Comparison of ENCODE assay signal across 12 cellular contexts in genomic region chr3:158718490-158719170, GRCh38. TPM values are rescaled to one million over a fixed set of nuclear protein-coding genes. Genes with fewer than 3 reads are reported as not detected.
A peak's percentile ranks its signal among the peaks of the same experiment; 100 is the strongest.
DNase-seq lines count a peak whose midpoint lies in the region; ATAC-seq and TF ChIP-seq lines count a peak whose summit lies in the region.
"Had no signal": no experiment of that assay in that cellular context is flagged by ENCODE, and none has a peak within 500 bp of the region (broad histone marks: within the 10 kb centered on the region; RNA-seq: fewer than 3 reads in every experiment).

No MANE protein-coding gene starts in this region.

- no peak overlapping the region for H2AFZ ChIP-seq in HCT116 (ENCODE audit: low read depth, low read length, poor library complexity, severe bottlenecking)

- H3K4me3 ChIP-seq in HCT116 (replicated peaks in 1 of 2; ENCODE audit: low read depth in 1 of 2, low read length in 2 of 2) (no peak overlapping the region), fibroblast of the aortic adventitia (ENCODE audit: low read depth, low read length) (no peak overlapping the region)
- H3K4me3 ChIP-seq: lung, psoas muscle had no signal

- peaks cover 35 to 46% of the 10 kb centered on the region in 2 experiments for H3K4me1 ChIP-seq in HCT116 (ENCODE audit: control insufficient read depth in 1 of 2, insufficient read depth in 2 of 2, low read length in 2 of 2)
- H3K4me1 ChIP-seq: psoas muscle had no signal

- TF ChIP-seq POLR2A in HCT116 (IDR thresholded peaks at IDR 0.05; ENCODE audit: borderline replicate concordance, extremely low read depth, insufficient read depth, insufficient read length): no peak

- no peak for TF ChIP-seq CTCF in HCT116 (IDR thresholded peaks at IDR 0.05 in 2 of 3, conservative IDR thresholded peaks at IDR 0.05 in 1 of 3; ENCODE audit: borderline replicate concordance in 1 of 3, insufficient read depth in 1 of 3, low read depth in 2 of 3, low read length in 2 of 3)
- no peak for TF ChIP-seq CTCF in fibroblast of the aortic adventitia (IDR thresholded peaks at IDR 0.05; ENCODE audit: insufficient read depth, low read length)

- peak; percentile 86 for ATAC-seq in HCT116
- no peak for ATAC-seq in stimulated activated effector memory CD8-positive, alpha-beta T cell treated with anti-CD3 and anti-CD28 coated beads, Interleukin-12 subunit alpha, Interleukin-12 subunit beta, amount 100 ng/mL, for 72 hours

- POLR2A ChIA-PET in HCT116 (lab: Charles Lee): interaction anchor here (1.4 kb wide), 1 partner anchor 9 kb away, joined by 4 read pairs; no protein-coding TSS in a partner anchor

- H3K4me1 Mint-ChIP-seq in stimulated activated effector memory CD8-positive, alpha-beta T cell treated with anti-CD3 and anti-CD28 coated beads, Interleukin-12 subunit alpha, Interleukin-12 subunit beta, amount 100 ng/mL, for 72 hours: peaks cover 36% of the 10 kb centered on the region

- H3K9ac ChIP-seq in HCT116 (ENCODE audit: low read length): no peak overlapping the region; the same call in 1 of the 2 replicates

- intact Hi-C loops in HCT116 (cut with micrococcal nuclease): no loop called here

- CTCF ChIA-PET in HCT116 (lab: Charles Lee): interaction anchor here (1.0 to 1.2 kb wide), 2 partner anchors 9 to 11 kb away, joined by 4 to 5 read pairs; no protein-coding TSS in a partner anchor

- no peak overlapping the region for H3K4me3 Mint-ChIP-seq in stimulated activated effector memory CD8-positive, alpha-beta T cell treated with anti-CD3 and anti-CD28 coated beads, Interleukin-12 subunit alpha, Interleukin-12 subunit beta, amount 100 ng/mL, for 72 hours
- H3K4me3 Mint-ChIP-seq: activated CD4-positive, alpha-beta T cell treated with anti-CD3 and anti-CD28 coated beads, Interleukin-2, amount 10 ng/mL, durations not matched to agents 24 days and 14 days had no signal

- no peak for TF ChIP-seq RAD21 in HCT116 (IDR thresholded peaks at IDR 0.05; ENCODE audit: low read depth)

- H3K4me2 ChIP-seq in HCT116 (ENCODE audit: low read length): peak overlapping the region; percentile 39

- H4K20me1 ChIP-seq in HCT116 (ENCODE audit: insufficient read depth): peaks cover 4% of the 10 kb centered on the region; the same call in 1 of the 2 replicates

- no TSS peak for BruUV-seq in HCT116 (replicated peaks; lab: Mats Ljungman, UMichigan)

- RAD21 ChIA-PET in HCT116 (lab: Charles Lee; ENCODE audit: low non-redundant PET in 1 of 2, low total read pairs in 2 of 2, uncharacterized antibody in 2 of 2, unreplicated experiment in 2 of 2): no interaction called here

- no peaks in the 10 kb centered on the region for H3K79me2 ChIP-seq in HCT116 (ENCODE audit: insufficient read depth, low read length)

- no peak overlapping the region; the same call in 1 of the 2 replicates for H3K27ac ChIP-seq in HCT116 (ENCODE audit: low read depth, low read length)
- H3K27ac ChIP-seq: psoas muscle had no signal

- peak; percentile 73 for DNase-seq in HCT116 (ENCODE audit: low read depth, low spot score)
- DNase-seq in T1000 (lab: John Stamatoyannopoulos, UW): peak; percentile 67
- peak; percentile 92 for DNase-seq in fibroblast of the aortic adventitia (ENCODE audit: low read depth)
- no peak for DNase-seq in stimulated activated effector memory CD8-positive, alpha-beta T cell treated with anti-CD3 and anti-CD28 coated beads, Interleukin-12 subunit alpha, Interleukin-12 subunit beta, amount 100 ng/mL, for 72 hours (ENCODE audit: low spot score in 2 of 2)
- DNase-seq in DMS53 (lab: John Stamatoyannopoulos, UW): no peak
- no peak for DNase-seq in anterior cingulate cortex (lab: John Stamatoyannopoulos, UW)
- DNase-seq in cortex of kidney (lab: John Stamatoyannopoulos, UW): no peak
- DNase-seq: activated CD4-positive, alpha-beta T cell treated with anti-CD3 and anti-CD28 coated beads, Interleukin-2, amount 10 ng/mL, durations not matched to agents 24 days and 14 days; activated naive CD4-positive, alpha-beta T cell; psoas muscle; SHP77 treated with DMSO at 0.1 percent for 48 hours had no signal

- H3K9me3 Mint-ChIP-seq in stimulated activated effector memory CD8-positive, alpha-beta T cell treated with anti-CD3 and anti-CD28 coated beads, Interleukin-12 subunit alpha, Interleukin-12 subunit beta, amount 100 ng/mL, for 72 hours: no peaks in the 10 kb centered on the region
- H3K9me3 Mint-ChIP-seq: activated CD4-positive, alpha-beta T cell treated with anti-CD3 and anti-CD28 coated beads, Interleukin-2, amount 10 ng/mL, durations not matched to agents 24 days and 14 days had no signal

- peaks cover 0 to 6% of the 10 kb centered on the region in 2 experiments; a peak in 1 of 4 replicates for H3K36me3 ChIP-seq in HCT116 (ENCODE audit: control insufficient read depth in 1 of 2, insufficient read depth in 2 of 2, low read length in 2 of 2)

- H3K27me3 ChIP-seq in HCT116 (ENCODE audit: insufficient read depth, low read length): no peaks in the 10 kb centered on the region

- H3K9me3 ChIP-seq in HCT116 (ENCODE audit: control insufficient read depth in 1 of 2, insufficient read depth in 1 of 2, low read depth in 1 of 2, low read length in 2 of 2): no peaks in the 10 kb centered on the region
- H3K9me3 ChIP-seq: psoas muscle had no signal

- peak overlapping the region; percentile 26 for H3K27ac Mint-ChIP-seq in stimulated activated effector memory CD8-positive, alpha-beta T cell treated with anti-CD3 and anti-CD28 coated beads, Interleukin-12 subunit alpha, Interleukin-12 subunit beta, amount 100 ng/mL, for 72 hours
- H3K27ac Mint-ChIP-seq: activated CD4-positive, alpha-beta T cell treated with anti-CD3 and anti-CD28 coated beads, Interleukin-2, amount 10 ng/mL, durations not matched to agents 24 days and 14 days had no signal

- H3K9me2 ChIP-seq in HCT116 (ENCODE audit: insufficient read depth): no peaks in the 10 kb centered on the region

- H3K36me3 Mint-ChIP-seq in stimulated activated effector memory CD8-positive, alpha-beta T cell treated with anti-CD3 and anti-CD28 coated beads, Interleukin-12 subunit alpha, Interleukin-12 subunit beta, amount 100 ng/mL, for 72 hours: peaks cover 10% of the 10 kb centered on the region

TF ChIP-seq in HCT116, 20 proteins besides CTCF, POLR2A, EP300 and RAD21 (continues in another document):
- TF ChIP-seq SIN3A (IDR thresholded peaks at IDR 0.05; ENCODE audit: low read depth) (0 out of 2 replicates have a peak, but pooled peaks have one; percentile 26), CBX3 (IDR thresholded peaks at IDR 0.05; ENCODE audit: low read depth) (peak; percentile 34; the same call in 1 of the 2 replicates), EGR1 (IDR thresholded peaks at IDR 0.05; ENCODE audit: low read depth) (no peak), POLR2AphosphoS5 (IDR thresholded peaks at IDR 0.05; ENCODE audit: low read depth, low read length) (no peak), ZNF274 (IDR thresholded peaks at IDR 0.05; ENCODE audit: low read depth, low read length) (no peak), EZH2phosphoT487 (IDR thresholded peaks at IDR 0.05; ENCODE audit: borderline replicate concordance) (no peak), TCF7L2 (IDR thresholded peaks at IDR 0.05; ENCODE audit: borderline replicate concordance, extremely low read depth, insufficient read depth, insufficient read length) (no peak), CEBPB (IDR thresholded peaks at IDR 0.05; ENCODE audit: low read depth) (peak; percentile 44; the same call in 1 of the 2 replicates), JUND (IDR thresholded peaks at IDR 0.05) (peak; percentile 60), EZH2 (IDR thresholded peaks at IDR 0.05) (no peak), FOSL1 (IDR thresholded peaks at IDR 0.05; ENCODE audit: low read depth) (peak; percentile 36; the same call in 1 of the 2 replicates), SP1 (IDR thresholded peaks at IDR 0.05; ENCODE audit: low read depth) (peak; percentile 44; the same call in 1 of the 2 replicates), YY1 (IDR thresholded peaks at IDR 0.05; ENCODE audit: extremely low read depth, insufficient replicate concordance, low read depth, low read length) (peak; percentile 23), REST (IDR thresholded peaks at IDR 0.05; ENCODE audit: low read depth) (no peak)
- TF ChIP-seq, protein P1, sequence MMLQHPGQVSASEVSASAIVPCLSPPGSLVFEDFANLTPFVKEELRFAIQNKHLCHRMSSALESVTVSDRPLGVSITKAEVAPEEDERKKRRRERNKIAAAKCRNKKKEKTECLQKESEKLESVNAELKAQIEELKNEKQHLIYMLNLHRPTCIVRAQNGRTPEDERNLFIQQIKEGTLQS (IDR thresholded peaks at IDR 0.05): no peak
- TF ChIP-seq, protein P2, sequence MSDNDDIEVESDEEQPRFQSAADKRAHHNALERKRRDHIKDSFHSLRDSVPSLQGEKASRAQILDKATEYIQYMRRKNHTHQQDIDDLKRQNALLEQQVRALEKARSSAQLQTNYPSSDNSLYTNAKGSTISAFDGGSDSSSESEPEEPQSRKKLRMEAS (IDR thresholded peaks at IDR 0.05): no peak

RNA-seq across cellular contexts. Expression of gene RARRES1, which starts 13.6 kb away (rescaled TPM):
- total RNA-seq in HCT116 (2021; ENCODE audit: unreplicated experiment) (0.20 TPM), fibroblast of the aortic adventitia (ENCODE audit: low replicate concordance) (39.3 and 47.8 TPM in 2 replicates)
- polyA plus RNA-seq in HCT116 (2012): not detected in 2 replicates
- total RNA-seq: activated CD4-positive, alpha-beta T cell treated with anti-CD3 and anti-CD28 coated beads, Interleukin-2, amount 10 ng/mL, durations not matched to agents 24 days and 14 days had no signal

RNA-seq across cellular contexts. Expression of gene LXN, which starts 46.2 kb away (rescaled TPM):
- total RNA-seq in HCT116 (2021; ENCODE audit: unreplicated experiment) (not detected), fibroblast of the aortic adventitia (ENCODE audit: low replicate concordance) (115 and 152 TPM in 2 replicates)
- not detected in 2 replicates for polyA plus RNA-seq in HCT116 (2012)

Comparison
In these comparisons a context has a peak if more than half of its experiments do, and no peak if none do; other contexts are left out.
1. DNase-seq: peak in HCT116 (single experiment), T1000 (single experiment) and fibroblast of the aortic adventitia (single experiment); none in stimulated activated effector memory CD8-positive, alpha-beta T cell treated with anti-CD3 and anti-CD28 coated beads, Interleukin-12 subunit alpha, Interleukin-12 subunit beta, amount 100 ng/mL, for 72 hours (0 of 2), DMS53 (single experiment), anterior cingulate cortex (0 of 58) and cortex of kidney (single experiment).
2. RNA of gene RARRES1, which starts 13.6 kb away (total RNA-seq): 39.3 to 47.8 TPM in fibroblast of the aortic adventitia; 0.20 TPM in HCT116 (single experiment); every median in the first group is over 10 times any median in the second.
3. RNA of gene LXN, which starts 46.2 kb away (total RNA-seq): 115 to 152 TPM in fibroblast of the aortic adventitia; not detected in HCT116 (single experiment); every median in the first group is over 100 times any median in the second.